ENCODE assay signal across 7 cellular contexts in the genomic region with DNA sequence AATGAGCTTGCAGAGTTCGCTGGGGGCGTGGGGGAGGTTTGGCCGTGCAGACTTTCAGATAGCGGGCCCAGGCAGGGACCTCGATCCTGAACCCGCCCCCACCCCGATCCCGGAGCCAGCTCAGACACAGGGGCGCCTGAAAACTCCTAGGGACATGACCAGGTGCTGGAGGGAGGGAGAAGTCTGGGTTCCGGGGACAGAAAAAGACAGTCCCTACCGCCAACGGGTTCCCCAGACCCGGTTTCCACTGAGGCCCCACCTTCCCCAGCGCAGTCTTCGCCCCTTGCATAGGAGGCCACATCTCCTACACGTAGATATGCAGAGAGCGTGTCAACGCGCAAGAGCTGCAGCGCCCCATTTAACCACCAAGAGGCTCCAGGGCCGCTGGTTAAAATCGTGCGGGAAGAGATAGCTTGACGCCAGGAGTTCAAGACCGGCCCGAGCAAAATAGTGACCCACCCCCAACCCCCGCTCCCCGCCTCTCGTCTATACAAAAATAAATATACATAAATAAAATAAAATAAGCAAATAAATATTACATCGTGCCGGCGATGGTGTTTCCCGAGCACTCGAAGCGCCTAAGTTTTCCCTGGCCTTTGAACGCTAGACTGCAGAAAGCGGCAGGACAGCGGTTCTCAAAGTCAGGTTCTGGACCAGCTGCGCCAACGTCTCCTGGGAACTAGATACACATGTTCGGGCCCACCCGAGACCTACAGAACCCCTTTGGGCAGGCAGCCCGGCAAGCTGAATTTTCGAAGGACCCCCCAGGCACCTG. TPM values are rescaled to one million over a fixed set of nuclear protein-coding genes. Genes with fewer than 3 reads are reported as not detected.
DNase-seq lines count a peak whose midpoint lies in the region; ATAC-seq and TF ChIP-seq lines count a peak whose summit lies in the region.

No MANE protein-coding gene starts in this region.

- H3T11ph ChIP-seq in H9 (ENCODE audit: low read length), result no peak overlapping the region

- H3K23ac ChIP-seq in H9 (ENCODE audit: insufficient read length, low read depth, low read length), result no peak overlapping the region

- H3K9ac ChIP-seq in H9 (ENCODE audit: extremely low read depth, insufficient read length, low read length), result no peak overlapping the region

- peaks cover 7% of the 10 kb centered on the region; the same call in 1 of the 2 replicates for H3K4me1 ChIP-seq in H9 (ENCODE audit: insufficient read depth, low read length)

- H4K91ac ChIP-seq in H9 (ENCODE audit: insufficient read length, low read depth, low read length), result no peak overlapping the region

- no peak overlapping the region for H3K4ac ChIP-seq in H9 (ENCODE audit: low read depth, low read length)

- no peak overlapping the region for H2BK12ac ChIP-seq in H9 (ENCODE audit: insufficient read length, low read depth, low read length)

- peak; percentile 78 for DNase-seq in H9
- DNase-seq in astrocyte of the spinal cord (ENCODE audit: low read depth, low spot score), result no peak
- DNase-seq in iris pigment epithelial cell (ENCODE audit: low read depth), result peak; percentile 47
- no peak for DNase-seq in stimulated activated effector memory CD8-positive, alpha-beta T cell treated with anti-CD3 and anti-CD28 coated beads, Interleukin-12 subunit alpha, Interleukin-12 subunit beta, amount 100 ng/mL, for 72 hours (ENCODE audit: low spot score in 2 of 2)
- no peak for DNase-seq in cerebellum (ENCODE audit: low spot score)
- no peak for DNase-seq in GM13977 (ENCODE audit: low spot score)

- in situ Hi-C loops in astrocyte of the spinal cord (cut with HindIII; ENCODE audit: low sequenced_read_pairs), result no loop called here
- in situ Hi-C loops in GM13977 (cut with MboI; ENCODE audit: low pct_unique_long_range_greater_than_20kb, low sequenced_read_pairs, unreplicated experiment), result loop anchor here (5.0 kb wide), 1 partner anchor 82 kb away; no protein-coding TSS in a partner anchor

- no peak overlapping the region for H3K56ac ChIP-seq in H9 (ENCODE audit: insufficient read length, low read depth, low read length)

- H4K5ac ChIP-seq in H9 (ENCODE audit: insufficient read length, low read depth, low read length), result no peak overlapping the region

- no peak overlapping the region for H3K27ac Mint-ChIP-seq in H9
- H3K27ac Mint-ChIP-seq in stimulated activated effector memory CD8-positive, alpha-beta T cell treated with anti-CD3 and anti-CD28 coated beads, Interleukin-12 subunit alpha, Interleukin-12 subunit beta, amount 100 ng/mL, for 72 hours, result no peak overlapping the region

- peaks cover 22% of the 10 kb centered on the region for H3K23me2 ChIP-seq in H9 (ENCODE audit: insufficient read length, low read depth, low read length, poor library complexity, severe bottlenecking)

- H3K9me3 Mint-ChIP-seq in H9, result peaks cover 0 to 4% of the 10 kb centered on the region in 2 experiments; a peak in 1 of 5 replicates
- no peaks in the 10 kb centered on the region for H3K9me3 Mint-ChIP-seq in stimulated activated effector memory CD8-positive, alpha-beta T cell treated with anti-CD3 and anti-CD28 coated beads, Interleukin-12 subunit alpha, Interleukin-12 subunit beta, amount 100 ng/mL, for 72 hours

- H3K79me2 ChIP-seq in H9 (ENCODE audit: insufficient read depth, low read length), result no peaks in the 10 kb centered on the region

- H3K27ac ChIP-seq in H9 (ENCODE audit: insufficient read length, low read depth, low read length), result no peak overlapping the region

- H3K14ac ChIP-seq in H9 (ENCODE audit: insufficient read depth, low read length), result no peak overlapping the region; the same call in 1 of the 2 replicates

- peak overlapping the region; percentile 67 to 72 for H3K4me3 Mint-ChIP-seq in H9
- peak overlapping the region; percentile 69 for H3K4me3 Mint-ChIP-seq in stimulated activated effector memory CD8-positive, alpha-beta T cell treated with anti-CD3 and anti-CD28 coated beads, Interleukin-12 subunit alpha, Interleukin-12 subunit beta, amount 100 ng/mL, for 72 hours

- TF ChIP-seq CTCF in H9 (conservative IDR thresholded peaks at IDR 0.05) (peak; percentile 55), astrocyte of the spinal cord (IDR thresholded peaks at IDR 0.05; ENCODE audit: low read depth, low read length) (peak; percentile 25), GM13977 (IDR thresholded peaks at IDR 0.05; ENCODE audit: extremely low read depth, insufficient read depth, missing control alignments) (no peak)

- H3K4me3 ChIP-seq in astrocyte of the spinal cord (ENCODE audit: low read depth, low read length), result no peak overlapping the region

- H4K8ac ChIP-seq in H9 (replicated peaks; ENCODE audit: insufficient read length, low read depth, low read length), result no peak overlapping the region

- H3K27me3 Mint-ChIP-seq in H9 (ENCODE audit: low read depth), result peaks cover 53% of the 10 kb centered on the region

- H3K79me1 ChIP-seq in H9 (ENCODE audit: insufficient read depth, low read depth, low read length, poor library complexity, severe bottlenecking), result no peaks in the 10 kb centered on the region

- no peak overlapping the region for H2BK5ac ChIP-seq in H9 (ENCODE audit: insufficient read length, low read length)

- no peak overlapping the region for H2AK5ac ChIP-seq in H9 (ENCODE audit: insufficient read length, low read length)

- H2BK120ac ChIP-seq in H9 (ENCODE audit: low read depth, low read length, poor library complexity, severe bottlenecking), result no peak overlapping the region

- H3K27me3 ChIP-seq in H9 (ENCODE audit: insufficient read depth, low read length), result no peaks in the 10 kb centered on the region; the same call in 1 of the 2 replicates

- peaks cover under 1 to 1% (median 1%) of the 10 kb centered on the region in 3 experiments; a peak in 4 of 7 replicates for H3K36me3 Mint-ChIP-seq in H9 (ENCODE audit: insufficient read depth in 1 of 3, low read depth in 3 of 3)
- no peaks in the 10 kb centered on the region for H3K36me3 Mint-ChIP-seq in stimulated activated effector memory CD8-positive, alpha-beta T cell treated with anti-CD3 and anti-CD28 coated beads, Interleukin-12 subunit alpha, Interleukin-12 subunit beta, amount 100 ng/mL, for 72 hours

- H3K4me1 Mint-ChIP-seq in H9, result peaks cover 31 to 46% of the 10 kb centered on the region in 2 experiments
- peaks cover 27% of the 10 kb centered on the region for H3K4me1 Mint-ChIP-seq in stimulated activated effector memory CD8-positive, alpha-beta T cell treated with anti-CD3 and anti-CD28 coated beads, Interleukin-12 subunit alpha, Interleukin-12 subunit beta, amount 100 ng/mL, for 72 hours

- H3K18ac ChIP-seq in H9 (ENCODE audit: insufficient read length, low read depth, low read length), result no peak overlapping the region

- peaks cover 2% of the 10 kb centered on the region for H4K20me1 ChIP-seq in H9 (ENCODE audit: control insufficient read depth, insufficient read depth, insufficient read length)

- peak overlapping the region; percentile 72 for H3K4me2 ChIP-seq in H9 (ENCODE audit: insufficient read depth, insufficient read length, low read length)

- no peaks in the 10 kb centered on the region for H3K9me3 ChIP-seq in H9 (ENCODE audit: control insufficient read depth, low read depth, low read length)

- no CpG with 5 or more reads among the region's 44 CpGs for WGBS in H9 (ENCODE audit: extremely low coverage, insufficient read length, low lambda C conversion rate)

- no peak overlapping the region for H2AFZ ChIP-seq in H9 (ENCODE audit: low read length)

- H2BK20ac ChIP-seq in H9 (ENCODE audit: low read depth, low read length, poor library complexity, severe bottlenecking), result no peak overlapping the region

- H2BK15ac ChIP-seq in H9 (ENCODE audit: low read depth, low read length), result no peak overlapping the region

- ATAC-seq in stimulated activated effector memory CD8-positive, alpha-beta T cell treated with anti-CD3 and anti-CD28 coated beads, Interleukin-12 subunit alpha, Interleukin-12 subunit beta, amount 100 ng/mL, for 72 hours, result no peak
- no peak for ATAC-seq in GM21786 (IDR thresholded peaks at IDR 0.05; ENCODE audit: unreplicated experiment)

RNA-seq across cellular contexts. Expression of a gene that starts 8.3 kb away (rescaled TPM):
- total RNA-seq in H9 (2021) (27.5 and 28.7 TPM in 2 replicates), cerebellum (7.7 TPM)

RNA-seq across cellular contexts. Expression of a gene that starts 23.7 kb away (rescaled TPM):
- 1.7 and 1.8 TPM in 2 replicates for total RNA-seq in H9 (2021)
- total RNA-seq in cerebellum, result 8.9 TPM

RNA-seq across cellular contexts. Expression of a gene that starts 58.2 kb away (rescaled TPM):
- total RNA-seq in H9 (2021) (108 and 111 TPM in 2 replicates), cerebellum (49.1 TPM)

Comparison
In these comparisons a context has a peak if more than half of its experiments do, and no peak if none do; other contexts are left out.
1. DNase-seq: peak in H9 (single experiment) and iris pigment epithelial cell (single experiment); none in astrocyte of the spinal cord (single experiment), stimulated activated effector memory CD8-positive, alpha-beta T cell treated with anti-CD3 and anti-CD28 coated beads, Interleukin-12 subunit alpha, Interleukin-12 subunit beta, amount 100 ng/mL, for 72 hours (0 of 2), cerebellum (single experiment) and GM13977 (single experiment).